Comparison of ENCODE assay signal across 12 cellular contexts in genomic region chr17:41793749-41794602, GRCh38. TPM values are rescaled to one million over a fixed set of nuclear protein-coding genes. Genes with fewer than 3 reads are reported as not detected.
DNase-seq lines count a peak whose midpoint lies in the region; ATAC-seq and TF ChIP-seq lines count a peak whose summit lies in the region.
"Had no signal": no experiment of that assay in that cellular context is flagged by ENCODE, and none has a peak within 500 bp of the region (broad histone marks: within the 10 kb centered on the region; RNA-seq: fewer than 3 reads in every experiment).

No MANE protein-coding gene starts in this region.

- H3K27ac Mint-ChIP-seq in GM23338 (peak overlapping the region; percentile 67; the same call in 1 of the 2 replicates), endothelial cell (ENCODE audit: unreplicated experiment) (no peak overlapping the region)
- H3K27ac Mint-ChIP-seq in activated T-helper 1 cell treated with anti-CD3 and anti-CD28 coated beads, Interleukin-12 subunit alpha, Interleukin-12 subunit beta, Interleukin-2, Interleukin-4 antibody, amounts not matched to agents 30 ng/mL and 10 ng/mL and 1 ng/mL, durations not matched to agents 14 hours and 24 hours and 36 hours: no peak overlapping the region
- H3K27ac Mint-ChIP-seq: activated T-helper 17 cell treated with anti-CD3 and anti-CD28 coated beads, Interleukin-2, amount 50 U/mL, for 72 hours had no signal

- H4K20me1 ChIP-seq in GM23338 (replicated peaks; ENCODE audit: insufficient read depth): no peaks in the 10 kb centered on the region

- H3K4me1 Mint-ChIP-seq in GM23338 (peaks cover 36% of the 10 kb centered on the region), endothelial cell (ENCODE audit: unreplicated experiment) (peaks cover 25% of the 10 kb centered on the region)
- H3K4me1 Mint-ChIP-seq in activated T-helper 1 cell treated with anti-CD3 and anti-CD28 coated beads, Interleukin-12 subunit alpha, Interleukin-12 subunit beta, Interleukin-2, Interleukin-4 antibody, amounts not matched to agents 30 ng/mL and 10 ng/mL and 1 ng/mL, durations not matched to agents 14 hours and 24 hours and 36 hours (ENCODE audit: low read depth): peaks cover 2% of the 10 kb centered on the region
- H3K4me1 Mint-ChIP-seq: activated T-helper 17 cell treated with anti-CD3 and anti-CD28 coated beads, Interleukin-2, amount 50 U/mL, for 72 hours had no signal

- H3K9me3 ChIP-seq in iPS-15b (ENCODE audit: control insufficient read depth, insufficient read depth, low read length): no peaks in the 10 kb centered on the region
- no peaks in the 10 kb centered on the region for H3K9me3 ChIP-seq in prostate gland
- H3K9me3 ChIP-seq: MG63 had no signal

- 70% methylated on average over 15 of the region's 15 CpGs for WGBS in prostate gland

- H3K27ac ChIP-seq in GM23338 (ENCODE audit: low read depth): no peak overlapping the region
- H3K27ac ChIP-seq in prostate gland: peak overlapping the region; percentile 54 to 57

- peak; percentile 93 for DNase-seq in GM23338 (ENCODE audit: low spot score)
- peak; percentile 47 for DNase-seq in brain pericyte (ENCODE audit: low read depth, low spot score)
- DNase-seq in prostate gland (ENCODE audit: low spot score): no peak
- DNase-seq in GM19238 (ENCODE audit: insufficient read length, low spot score): no peak
- no peak for DNase-seq in endothelial cell (ENCODE audit: low spot score)
- DNase-seq in activated T-helper 1 cell treated with anti-CD3 and anti-CD28 coated beads, Interleukin-12 subunit alpha, Interleukin-12 subunit beta, Interleukin-2, Interleukin-4 antibody, amounts not matched to agents 30 ng/mL and 10 ng/mL and 1 ng/mL, durations not matched to agents 14 hours and 24 hours and 36 hours (ENCODE audit: low spot score): no peak
- DNase-seq in NCI-H1092 treated with DMSO at 0.1 percent for 48 hours (lab: John Stamatoyannopoulos, UW): no peak
- DNase-seq: C1 segment of cervical spinal cord; stimulated activated CD4-positive, alpha-beta T cell treated with anti-CD3 and anti-CD28 coated beads, Interleukin-1b, Interleukin-23, amount 100 ng/mL, for 48 hours had no signal

- peak overlapping the region; percentile 63 for H3K4me3 Mint-ChIP-seq in GM23338
- H3K4me3 Mint-ChIP-seq in endothelial cell (ENCODE audit: unreplicated experiment): no peak overlapping the region
- no peak overlapping the region for H3K4me3 Mint-ChIP-seq in activated T-helper 1 cell treated with anti-CD3 and anti-CD28 coated beads, Interleukin-12 subunit alpha, Interleukin-12 subunit beta, Interleukin-2, Interleukin-4 antibody, amounts not matched to agents 30 ng/mL and 10 ng/mL and 1 ng/mL, durations not matched to agents 14 hours and 24 hours and 36 hours
- H3K4me3 Mint-ChIP-seq: activated T-helper 17 cell treated with anti-CD3 and anti-CD28 coated beads, Interleukin-2, amount 50 U/mL, for 72 hours had no signal

- H3K9me2 ChIP-seq in GM23338 (ENCODE audit: insufficient read depth): no peaks in the 10 kb centered on the region

- ATAC-seq in GM23338: peak; percentile 83
- ATAC-seq: activated T-helper 17 cell treated with anti-CD3 and anti-CD28 coated beads, Interleukin-2, amount 50 U/mL, for 72 hours had no signal

- TF ChIP-seq CTCF in GM23338 (conservative IDR thresholded peaks at IDR 0.05; ENCODE audit: low read depth in 2 of 2) (peak in 1 of 2 experiments; percentile 44; a peak in 2 of 4 replicates), prostate gland (IDR thresholded peaks at IDR 0.05) (no peak), endothelial cell (IDR thresholded peaks at IDR 0.05; ENCODE audit: unreplicated experiment) (no peak)

- H3K36me3 Mint-ChIP-seq in GM23338 (ENCODE audit: low read depth) (no peaks in the 10 kb centered on the region), endothelial cell (ENCODE audit: low read depth, unreplicated experiment) (no peaks in the 10 kb centered on the region)
- no peaks in the 10 kb centered on the region for H3K36me3 Mint-ChIP-seq in activated T-helper 1 cell treated with anti-CD3 and anti-CD28 coated beads, Interleukin-12 subunit alpha, Interleukin-12 subunit beta, Interleukin-2, Interleukin-4 antibody, amounts not matched to agents 30 ng/mL and 10 ng/mL and 1 ng/mL, durations not matched to agents 14 hours and 24 hours and 36 hours (ENCODE audit: low read depth)

- H3K4me1 ChIP-seq in GM23338 (ENCODE audit: insufficient read depth) (peaks cover 31% of the 10 kb centered on the region), iPS-15b (ENCODE audit: control insufficient read depth, insufficient read depth, low read length) (peaks cover 8% of the 10 kb centered on the region), prostate gland (replicated peaks) (no peaks in the 10 kb centered on the region)

- H3K36me3 ChIP-seq in GM23338 (ENCODE audit: insufficient read depth) (no peaks in the 10 kb centered on the region), iPS-15b (ENCODE audit: control insufficient read depth, insufficient read depth, low read length) (no peaks in the 10 kb centered on the region), prostate gland (no peaks in the 10 kb centered on the region)
- H3K36me3 ChIP-seq: MG63 had no signal

- H3K27me3 ChIP-seq in GM23338 (ENCODE audit: insufficient read depth) (peaks cover 42% of the 10 kb centered on the region), iPS-15b (ENCODE audit: control insufficient read depth, insufficient read depth, low read length) (peaks cover 46% of the 10 kb centered on the region), prostate gland (replicated peaks; ENCODE audit: insufficient read depth) (no peaks in the 10 kb centered on the region)
- H3K27me3 ChIP-seq: MG63 had no signal

- no peak overlapping the region for H3K9ac ChIP-seq in iPS-15b (ENCODE audit: low read depth, low read length)

- intact Hi-C loops in prostate gland (cut with DNase I): no loop called here
- intact Hi-C loops in activated T-helper 1 cell treated with anti-CD3 and anti-CD28 coated beads, Interleukin-12 subunit alpha, Interleukin-12 subunit beta, Interleukin-2, Interleukin-4 antibody, amounts not matched to agents 30 ng/mL and 10 ng/mL and 1 ng/mL, durations not matched to agents 14 hours and 24 hours and 36 hours (cut with micrococcal nuclease): no loop called here

- no peak for TF ChIP-seq POLR2A in prostate gland (IDR thresholded peaks at IDR 0.05)

- H3K79me2 ChIP-seq in GM23338 (replicated peaks; ENCODE audit: insufficient read depth): no peaks in the 10 kb centered on the region

- H3K4me3 ChIP-seq in GM23338 (peak overlapping the region; percentile 42), iPS-15b (ENCODE audit: low read depth, low read length) (peak overlapping the region; percentile 43), prostate gland (no peak overlapping the region)
- H3K4me3 ChIP-seq: MG63 had no signal

- peaks cover 13% of the 10 kb centered on the region; the same call in 1 of the 2 replicates for H3F3A ChIP-seq in GM23338 (replicated peaks; ENCODE audit: low read depth)

- peak overlapping the region; percentile 77 for H3K4me2 ChIP-seq in GM23338

- H2AFZ ChIP-seq in GM23338: no peak overlapping the region

- H3K27me3 Mint-ChIP-seq in GM23338 (ENCODE audit: insufficient read depth, low read depth, poor library complexity) (peaks cover 49% of the 10 kb centered on the region), endothelial cell (ENCODE audit: unreplicated experiment) (peaks cover 4% of the 10 kb centered on the region)
- H3K27me3 Mint-ChIP-seq in activated T-helper 1 cell treated with anti-CD3 and anti-CD28 coated beads, Interleukin-12 subunit alpha, Interleukin-12 subunit beta, Interleukin-2, Interleukin-4 antibody, amounts not matched to agents 30 ng/mL and 10 ng/mL and 1 ng/mL, durations not matched to agents 14 hours and 24 hours and 36 hours (ENCODE audit: insufficient read depth): peaks cover 23% of the 10 kb centered on the region
- H3K27me3 Mint-ChIP-seq: activated T-helper 17 cell treated with anti-CD3 and anti-CD28 coated beads, Interleukin-2, amount 50 U/mL, for 72 hours had no signal

- H3K9me3 Mint-ChIP-seq in GM23338: no peaks in the 10 kb centered on the region
- H3K9me3 Mint-ChIP-seq in endothelial cell (ENCODE audit: unreplicated experiment): no peaks in the 10 kb centered on the region
- no peaks in the 10 kb centered on the region for H3K9me3 Mint-ChIP-seq in activated T-helper 1 cell treated with anti-CD3 and anti-CD28 coated beads, Interleukin-12 subunit alpha, Interleukin-12 subunit beta, Interleukin-2, Interleukin-4 antibody, amounts not matched to agents 30 ng/mL and 10 ng/mL and 1 ng/mL, durations not matched to agents 14 hours and 24 hours and 36 hours
- H3K9me3 Mint-ChIP-seq: activated T-helper 17 cell treated with anti-CD3 and anti-CD28 coated beads, Interleukin-2, amount 50 U/mL, for 72 hours had no signal

RNA-seq across cellular contexts. Expression of gene JUP, which starts 7.5 kb away (rescaled TPM):
- total RNA-seq in GM23338 (2014; rRNA removed; shearing (Covaris generic)): 160 and 177 TPM in 2 replicates
- polyA plus RNA-seq in GM23338 (2016; fragmentation: Nextera tagmentation; extraction: Ambion mirVana): 45.5 and 47.2 TPM in 2 replicates
- total RNA-seq in prostate gland (100 to 1,000 TPM; 146 to 266 TPM), endothelial cell (ENCODE audit: unreplicated experiment) (330 TPM)
- total RNA-seq in activated T-helper 1 cell treated with anti-CD3 and anti-CD28 coated beads, Interleukin-12 subunit alpha, Interleukin-12 subunit beta, Interleukin-2, Interleukin-4 antibody, amounts not matched to agents 30 ng/mL and 10 ng/mL and 1 ng/mL, durations not matched to agents 14 hours and 24 hours and 36 hours: 0.12 and 0.39 TPM in 2 replicates

RNA-seq across cellular contexts. Expression of gene P3H4, which starts 17.8 kb away (rescaled TPM):
- total RNA-seq in GM23338 (2014; rRNA removed; shearing (Covaris generic)): 27.9 and 33.3 TPM in 2 replicates
- polyA plus RNA-seq in GM23338 (2016; fragmentation: Nextera tagmentation; extraction: Ambion mirVana): 16.0 and 17.0 TPM in 2 replicates
- total RNA-seq in prostate gland (10 to 100 TPM; 15.8 to 19.6 TPM), endothelial cell (ENCODE audit: unreplicated experiment) (22.6 TPM)
- total RNA-seq in activated T-helper 1 cell treated with anti-CD3 and anti-CD28 coated beads, Interleukin-12 subunit alpha, Interleukin-12 subunit beta, Interleukin-2, Interleukin-4 antibody, amounts not matched to agents 30 ng/mL and 10 ng/mL and 1 ng/mL, durations not matched to agents 14 hours and 24 hours and 36 hours: 4.1 and 5.0 TPM in 2 replicates

RNA-seq across cellular contexts. Expression of gene FKBP10, which starts 18.8 kb away (rescaled TPM):
- total RNA-seq in GM23338 (2014; rRNA removed; shearing (Covaris generic)): 137 and 151 TPM in 2 replicates
- 26.2 and 32.2 TPM in 2 replicates for polyA plus RNA-seq in GM23338 (2016; fragmentation: Nextera tagmentation; extraction: Ambion mirVana)
- 10 to 100 TPM; 24.5 to 50.2 TPM for total RNA-seq in prostate gland
- 167 TPM for total RNA-seq in endothelial cell (ENCODE audit: unreplicated experiment)
- total RNA-seq in activated T-helper 1 cell treated with anti-CD3 and anti-CD28 coated beads, Interleukin-12 subunit alpha, Interleukin-12 subunit beta, Interleukin-2, Interleukin-4 antibody, amounts not matched to agents 30 ng/mL and 10 ng/mL and 1 ng/mL, durations not matched to agents 14 hours and 24 hours and 36 hours: 0.62 and 1.1 TPM in 2 replicates

RNA-seq across cellular contexts. Expression of gene NT5C3B, which starts 42.1 kb away (rescaled TPM):
- 68.9 and 78.3 TPM in 2 replicates for total RNA-seq in GM23338 (2014; rRNA removed; shearing (Covaris generic))
- 58.2 and 59.1 TPM in 2 replicates for polyA plus RNA-seq in GM23338 (2016; fragmentation: Nextera tagmentation; extraction: Ambion mirVana)
- total RNA-seq in prostate gland (10 to 100 TPM; 53.9 to 67.2 TPM), endothelial cell (ENCODE audit: unreplicated experiment) (79.9 TPM)
- 40.8 and 44.5 TPM in 2 replicates for total RNA-seq in activated T-helper 1 cell treated with anti-CD3 and anti-CD28 coated beads, Interleukin-12 subunit alpha, Interleukin-12 subunit beta, Interleukin-2, Interleukin-4 antibody, amounts not matched to agents 30 ng/mL and 10 ng/mL and 1 ng/mL, durations not matched to agents 14 hours and 24 hours and 36 hours

RNA-seq across cellular contexts. Expression of gene KLHL10, which starts 43.6 kb away (rescaled TPM):
- total RNA-seq in GM23338 (2014; rRNA removed; shearing (Covaris generic)): 0.27 and 0.42 TPM in 2 replicates
- polyA plus RNA-seq in GM23338 (2016; fragmentation: Nextera tagmentation; extraction: Ambion mirVana): 0.13 TPM in 1 of 2 replicates, not detected in the other
- 1 to 10 TPM in 1 of 2 donors, under 1 TPM in 1; 0.14 to 6.5 TPM for total RNA-seq in prostate gland
- total RNA-seq in endothelial cell (ENCODE audit: unreplicated experiment): not detected
- total RNA-seq in activated T-helper 1 cell treated with anti-CD3 and anti-CD28 coated beads, Interleukin-12 subunit alpha, Interleukin-12 subunit beta, Interleukin-2, Interleukin-4 antibody, amounts not matched to agents 30 ng/mL and 10 ng/mL and 1 ng/mL, durations not matched to agents 14 hours and 24 hours and 36 hours: not detected in 2 replicates

Comparison
In these comparisons a context has a peak if more than half of its experiments do, and no peak if none do; other contexts are left out.
1. DNase-seq: peak in GM23338 (single experiment) and brain pericyte (single experiment); none in prostate gland (single experiment), GM19238 (single experiment), endothelial cell (single experiment), activated T-helper 1 cell treated with anti-CD3 and anti-CD28 coated beads, Interleukin-12 subunit alpha, Interleukin-12 subunit beta, Interleukin-2, Interleukin-4 antibody, amounts not matched to agents 30 ng/mL and 10 ng/mL and 1 ng/mL, durations not matched to agents 14 hours and 24 hours and 36 hours (single experiment) and NCI-H1092 treated with DMSO at 0.1 percent for 48 hours (single experiment).
2. H3K4me3 ChIP-seq: peak in GM23338 (single experiment) and iPS-15b (single experiment); none in prostate gland (0 of 2).
3. RNA of gene JUP, which starts 7.5 kb away (total RNA-seq): 330 TPM in endothelial cell (single experiment), 146 to 266 TPM in prostate gland and 160 to 177 TPM in GM23338; 0.12 to 0.39 TPM in activated T-helper 1 cell treated with anti-CD3 and anti-CD28 coated beads, Interleukin-12 subunit alpha, Interleukin-12 subunit beta, Interleukin-2, Interleukin-4 antibody, amounts not matched to agents 30 ng/mL and 10 ng/mL and 1 ng/mL, durations not matched to agents 14 hours and 24 hours and 36 hours; every median in the first group is over 100 times any median in the second.
4. RNA of gene FKBP10, which starts 18.8 kb away (total RNA-seq): 167 TPM in endothelial cell (single experiment), 137 to 151 TPM in GM23338 and 24.5 to 50.2 TPM in prostate gland; 0.62 to 1.1 TPM in activated T-helper 1 cell treated with anti-CD3 and anti-CD28 coated beads, Interleukin-12 subunit alpha, Interleukin-12 subunit beta, Interleukin-2, Interleukin-4 antibody, amounts not matched to agents 30 ng/mL and 10 ng/mL and 1 ng/mL, durations not matched to agents 14 hours and 24 hours and 36 hours; every median in the first group is over 10 times any median in the second.